2 cellular contexts compared by ENCODE assay signal in the genomic region with DNA sequence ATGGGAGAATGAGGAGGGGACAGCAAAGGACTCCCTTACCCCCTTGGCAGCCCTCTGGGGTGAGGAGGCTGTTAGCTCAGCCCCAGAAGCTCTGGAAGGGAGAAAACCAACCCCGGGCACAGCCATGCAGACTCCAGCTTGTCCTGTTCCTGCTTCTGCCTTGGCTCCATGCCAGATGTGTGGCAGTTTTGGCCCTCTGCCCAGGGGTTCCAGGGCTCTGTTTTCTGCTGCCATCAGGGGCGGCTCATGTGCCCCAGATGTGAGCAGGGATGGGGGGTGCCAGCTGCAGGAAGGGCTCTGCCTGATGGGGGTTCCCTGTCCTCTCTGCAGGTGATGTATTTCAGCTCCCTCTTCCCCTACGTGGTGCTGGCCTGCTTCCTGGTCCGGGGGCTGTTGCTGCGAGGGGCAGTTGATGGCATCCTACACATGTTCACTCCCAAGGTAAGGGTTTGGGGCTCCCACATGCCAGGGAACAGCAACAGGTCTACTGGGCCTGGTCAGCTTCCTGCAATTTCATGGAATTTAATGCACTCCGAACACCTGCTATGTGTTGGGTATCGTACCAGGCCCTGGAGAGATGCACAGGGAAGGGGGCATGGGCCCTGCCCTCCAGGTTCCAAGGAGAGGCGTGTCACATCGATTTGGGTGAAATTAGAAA.
TF ChIP-seq lines count a peak whose summit lies in the region.

No MANE protein-coding gene starts in this region.

TF ChIP-seq in HEK293, 187 proteins besides CTCF, POLR2A, EP300 and RAD21 (continued from another document and continues in another):
- TF ChIP-seq KLF1 (tag by site-specific recombination; IDR thresholded peaks at IDR 0.05) (no peak), ZNF350 (tag by site-specific recombination; IDR thresholded peaks at IDR 0.05) (peak; percentile 92), RBAK (tag by site-specific recombination; IDR thresholded peaks at IDR 0.05) (no peak), ZNF341 (tag by site-specific recombination; IDR thresholded peaks at IDR 0.05; ENCODE audit: low read depth) (peak; percentile 89), ZNF221 (tag by site-specific recombination; IDR thresholded peaks at IDR 0.05; ENCODE audit: borderline replicate concordance) (peak; percentile 97; the same call in 1 of the 2 replicates), ZBTB20 (tag by site-specific recombination; IDR thresholded peaks at IDR 0.05) (peak; percentile 99), ZNF214 (tag by site-specific recombination; IDR thresholded peaks at IDR 0.05; ENCODE audit: borderline replicate concordance) (peak; percentile 16; the same call in 1 of the 2 replicates), ZNF677 (tag by site-specific recombination; IDR thresholded peaks at IDR 0.05) (peak; percentile 69; the same call in 1 of the 2 replicates), ZNF549 (tag by site-specific recombination; IDR thresholded peaks at IDR 0.05) (peak; percentile 64; the same call in 1 of the 2 replicates), ZSCAN16 (tag by site-specific recombination; IDR thresholded peaks at IDR 0.05) (no peak), ZIC2 (tag by site-specific recombination; IDR thresholded peaks at IDR 0.05) (peak; percentile 61), ZNF155 (tag by site-specific recombination; IDR thresholded peaks at IDR 0.05) (no peak)
- TF ChIP-seq, protein P1, sequence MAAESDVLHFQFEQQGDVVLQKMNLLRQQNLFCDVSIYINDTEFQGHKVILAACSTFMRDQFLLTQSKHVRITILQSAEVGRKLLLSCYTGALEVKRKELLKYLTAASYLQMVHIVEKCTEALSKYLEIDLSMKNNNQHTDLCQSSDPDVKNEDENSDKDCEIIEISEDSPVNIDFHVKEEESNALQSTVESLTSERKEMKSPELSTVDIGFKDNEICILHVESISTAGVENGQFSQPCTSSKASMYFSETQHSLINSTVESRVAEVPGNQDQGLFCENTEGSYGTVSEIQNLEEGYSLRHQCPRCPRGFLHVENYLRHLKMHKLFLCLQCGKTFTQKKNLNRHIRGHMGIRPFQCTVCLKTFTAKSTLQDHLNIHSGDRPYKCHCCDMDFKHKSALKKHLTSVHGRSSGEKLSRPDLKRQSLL (tag by site-specific recombination; IDR thresholded peaks at IDR 0.05): peak; percentile 31; the same call in 1 of the 2 replicates
- TF ChIP-seq, protein P2, sequence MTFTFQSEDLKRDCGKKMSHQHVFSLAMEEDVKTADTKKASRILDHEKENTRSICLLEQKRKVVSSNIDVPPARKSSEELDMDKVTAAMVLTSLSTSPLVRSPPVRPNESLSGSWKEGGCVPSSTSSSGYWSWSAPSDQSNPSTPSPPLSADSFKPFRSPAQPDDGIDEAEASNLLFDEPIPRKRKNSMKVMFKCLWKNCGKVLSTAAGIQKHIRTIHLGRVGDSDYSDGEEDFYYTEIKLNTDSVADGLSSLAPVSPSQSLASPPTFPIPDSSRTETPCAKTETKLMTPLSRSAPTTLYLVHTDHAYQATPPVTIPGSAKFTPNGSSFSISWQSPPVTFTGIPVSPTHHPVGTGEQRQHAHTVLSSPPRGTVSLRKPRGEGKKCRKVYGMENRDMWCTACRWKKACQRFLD (tag by site-specific recombination; IDR thresholded peaks at IDR 0.05): no peak
- TF ChIP-seq, protein P3, sequence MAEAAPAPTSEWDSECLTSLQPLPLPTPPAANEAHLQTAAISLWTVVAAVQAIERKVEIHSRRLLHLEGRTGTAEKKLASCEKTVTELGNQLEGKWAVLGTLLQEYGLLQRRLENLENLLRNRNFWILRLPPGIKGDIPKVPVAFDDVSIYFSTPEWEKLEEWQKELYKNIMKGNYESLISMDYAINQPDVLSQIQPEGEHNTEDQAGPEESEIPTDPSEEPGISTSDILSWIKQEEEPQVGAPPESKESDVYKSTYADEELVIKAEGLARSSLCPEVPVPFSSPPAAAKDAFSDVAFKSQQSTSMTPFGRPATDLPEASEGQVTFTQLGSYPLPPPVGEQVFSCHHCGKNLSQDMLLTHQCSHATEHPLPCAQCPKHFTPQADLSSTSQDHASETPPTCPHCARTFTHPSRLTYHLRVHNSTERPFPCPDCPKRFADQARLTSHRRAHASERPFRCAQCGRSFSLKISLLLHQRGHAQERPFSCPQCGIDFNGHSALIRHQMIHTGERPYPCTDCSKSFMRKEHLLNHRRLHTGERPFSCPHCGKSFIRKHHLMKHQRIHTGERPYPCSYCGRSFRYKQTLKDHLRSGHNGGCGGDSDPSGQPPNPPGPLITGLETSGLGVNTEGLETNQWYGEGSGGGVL (tag by site-specific recombination; IDR thresholded peaks at IDR 0.05): peak; percentile 75
- TF ChIP-seq, protein P4, sequence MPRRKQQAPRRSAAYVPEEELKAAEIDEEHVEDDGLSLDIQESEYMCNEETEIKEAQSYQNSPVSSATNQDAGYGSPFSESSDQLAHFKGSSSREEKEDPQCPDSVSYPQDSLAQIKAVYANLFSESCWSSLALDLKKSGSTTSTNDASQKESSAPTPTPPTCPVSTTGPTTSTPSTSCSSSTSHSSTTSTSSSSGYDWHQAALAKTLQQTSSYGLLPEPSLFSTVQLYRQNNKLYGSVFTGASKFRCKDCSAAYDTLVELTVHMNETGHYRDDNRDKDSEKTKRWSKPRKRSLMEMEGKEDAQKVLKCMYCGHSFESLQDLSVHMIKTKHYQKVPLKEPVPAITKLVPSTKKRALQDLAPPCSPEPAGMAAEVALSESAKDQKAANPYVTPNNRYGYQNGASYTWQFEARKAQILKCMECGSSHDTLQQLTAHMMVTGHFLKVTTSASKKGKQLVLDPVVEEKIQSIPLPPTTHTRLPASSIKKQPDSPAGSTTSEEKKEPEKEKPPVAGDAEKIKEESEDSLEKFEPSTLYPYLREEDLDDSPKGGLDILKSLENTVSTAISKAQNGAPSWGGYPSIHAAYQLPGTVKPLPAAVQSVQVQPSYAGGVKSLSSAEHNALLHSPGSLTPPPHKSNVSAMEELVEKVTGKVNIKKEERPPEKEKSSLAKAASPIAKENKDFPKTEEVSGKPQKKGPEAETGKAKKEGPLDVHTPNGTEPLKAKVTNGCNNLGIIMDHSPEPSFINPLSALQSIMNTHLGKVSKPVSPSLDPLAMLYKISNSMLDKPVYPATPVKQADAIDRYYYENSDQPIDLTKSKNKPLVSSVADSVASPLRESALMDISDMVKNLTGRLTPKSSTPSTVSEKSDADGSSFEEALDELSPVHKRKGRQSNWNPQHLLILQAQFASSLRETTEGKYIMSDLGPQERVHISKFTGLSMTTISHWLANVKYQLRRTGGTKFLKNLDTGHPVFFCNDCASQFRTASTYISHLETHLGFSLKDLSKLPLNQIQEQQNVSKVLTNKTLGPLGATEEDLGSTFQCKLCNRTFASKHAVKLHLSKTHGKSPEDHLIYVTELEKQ (tag by site-specific recombination; IDR thresholded peaks at IDR 0.05; ENCODE audit: borderline replicate concordance): no peak

TF ChIP-seq in K562, 482 proteins besides CTCF, POLR2A, EP300 and RAD21 (continued from another document):
- TF ChIP-seq, protein P5, sequence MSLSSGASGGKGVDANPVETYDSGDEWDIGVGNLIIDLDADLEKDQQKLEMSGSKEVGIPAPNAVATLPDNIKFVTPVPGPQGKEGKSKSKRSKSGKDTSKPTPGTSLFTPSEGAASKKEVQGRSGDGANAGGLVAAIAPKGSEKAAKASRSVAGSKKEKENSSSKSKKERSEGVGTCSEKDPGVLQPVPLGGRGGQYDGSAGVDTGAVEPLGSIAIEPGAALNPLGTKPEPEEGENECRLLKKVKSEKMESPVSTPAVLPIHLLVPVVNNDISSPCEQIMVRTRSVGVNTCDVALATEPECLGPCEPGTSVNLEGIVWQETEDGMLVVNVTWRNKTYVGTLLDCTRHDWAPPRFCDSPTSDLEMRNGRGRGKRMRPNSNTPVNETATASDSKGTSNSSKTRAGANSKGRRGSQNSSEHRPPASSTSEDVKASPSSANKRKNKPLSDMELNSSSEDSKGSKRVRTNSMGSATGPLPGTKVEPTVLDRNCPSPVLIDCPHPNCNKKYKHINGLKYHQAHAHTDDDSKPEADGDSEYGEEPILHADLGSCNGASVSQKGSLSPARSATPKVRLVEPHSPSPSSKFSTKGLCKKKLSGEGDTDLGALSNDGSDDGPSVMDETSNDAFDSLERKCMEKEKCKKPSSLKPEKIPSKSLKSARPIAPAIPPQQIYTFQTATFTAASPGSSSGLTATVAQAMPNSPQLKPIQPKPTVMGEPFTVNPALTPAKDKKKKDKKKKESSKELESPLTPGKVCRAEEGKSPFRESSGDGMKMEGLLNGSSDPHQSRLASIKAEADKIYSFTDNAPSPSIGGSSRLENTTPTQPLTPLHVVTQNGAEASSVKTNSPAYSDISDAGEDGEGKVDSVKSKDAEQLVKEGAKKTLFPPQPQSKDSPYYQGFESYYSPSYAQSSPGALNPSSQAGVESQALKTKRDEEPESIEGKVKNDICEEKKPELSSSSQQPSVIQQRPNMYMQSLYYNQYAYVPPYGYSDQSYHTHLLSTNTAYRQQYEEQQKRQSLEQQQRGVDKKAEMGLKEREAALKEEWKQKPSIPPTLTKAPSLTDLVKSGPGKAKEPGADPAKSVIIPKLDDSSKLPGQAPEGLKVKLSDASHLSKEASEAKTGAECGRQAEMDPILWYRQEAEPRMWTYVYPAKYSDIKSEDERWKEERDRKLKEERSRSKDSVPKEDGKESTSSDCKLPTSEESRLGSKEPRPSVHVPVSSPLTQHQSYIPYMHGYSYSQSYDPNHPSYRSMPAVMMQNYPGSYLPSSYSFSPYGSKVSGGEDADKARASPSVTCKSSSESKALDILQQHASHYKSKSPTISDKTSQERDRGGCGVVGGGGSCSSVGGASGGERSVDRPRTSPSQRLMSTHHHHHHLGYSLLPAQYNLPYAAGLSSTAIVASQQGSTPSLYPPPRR (CRISPR knock-in tag; IDR thresholded peaks at IDR 0.05; ENCODE audit: borderline replicate concordance): no peak
- TF ChIP-seq ZNF316 (IDR thresholded peaks at IDR 0.05) (no peak), CBX1 (IDR thresholded peaks at IDR 0.05; ENCODE audit: low read depth) (no peak), SRSF1 (IDR thresholded peaks at IDR 0.05; ENCODE audit: low read depth, low read length) (no peak), SETDB1 (IDR thresholded peaks at IDR 0.05; ENCODE audit: low read length) (no peak)
- TF ChIP-seq, protein P6, sequence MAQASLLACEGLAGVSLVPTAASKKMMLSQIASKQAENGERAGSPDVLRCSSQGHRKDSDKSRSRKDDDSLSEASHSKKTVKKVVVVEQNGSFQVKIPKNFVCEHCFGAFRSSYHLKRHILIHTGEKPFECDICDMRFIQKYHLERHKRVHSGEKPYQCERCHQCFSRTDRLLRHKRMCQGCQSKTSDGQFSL (CRISPR knock-in tag; IDR thresholded peaks at IDR 0.05): no peak
- TF ChIP-seq, protein P6 (tag; IDR thresholded peaks at IDR 0.05): no peak
